In genomic region chr11:97963528-97964331, GRCh38 we compare ENCODE assay signal across 1 cellular context.
TF ChIP-seq lines count a peak whose summit lies in the region.

No MANE protein-coding gene starts in this region.

TF ChIP-seq in GM23338, 12 proteins besides CTCF, POLR2A, EP300 and RAD21 (continued from another document):
- TF ChIP-seq ZNF462 (CRISPR knock-in tag; IDR thresholded peaks at IDR 0.05) (no peak), ZNF331 (CRISPR knock-in tag; IDR thresholded peaks at IDR 0.05; ENCODE audit: low read depth) (no peak), NANOG (IDR thresholded peaks at IDR 0.05; ENCODE audit: borderline replicate concordance) (no peak), CREB1 (CRISPR knock-in tag; IDR thresholded peaks at IDR 0.05; ENCODE audit: low read depth) (no peak), REST (IDR thresholded peaks at IDR 0.05; ENCODE audit: unreplicated experiment) (no peak), JUNB (IDR thresholded peaks at IDR 0.05; ENCODE audit: unreplicated experiment) (no peak), ETS1 (IDR thresholded peaks at IDR 0.05) (no peak), ZNF114 (CRISPR knock-in tag; IDR thresholded peaks at IDR 0.05) (no peak), EZH2 (IDR thresholded peaks at IDR 0.05; ENCODE audit: low read depth, unreplicated experiment) (no peak), STAT1 (IDR thresholded peaks at IDR 0.05; ENCODE audit: unreplicated experiment) (no peak)
